In the genomic region with DNA sequence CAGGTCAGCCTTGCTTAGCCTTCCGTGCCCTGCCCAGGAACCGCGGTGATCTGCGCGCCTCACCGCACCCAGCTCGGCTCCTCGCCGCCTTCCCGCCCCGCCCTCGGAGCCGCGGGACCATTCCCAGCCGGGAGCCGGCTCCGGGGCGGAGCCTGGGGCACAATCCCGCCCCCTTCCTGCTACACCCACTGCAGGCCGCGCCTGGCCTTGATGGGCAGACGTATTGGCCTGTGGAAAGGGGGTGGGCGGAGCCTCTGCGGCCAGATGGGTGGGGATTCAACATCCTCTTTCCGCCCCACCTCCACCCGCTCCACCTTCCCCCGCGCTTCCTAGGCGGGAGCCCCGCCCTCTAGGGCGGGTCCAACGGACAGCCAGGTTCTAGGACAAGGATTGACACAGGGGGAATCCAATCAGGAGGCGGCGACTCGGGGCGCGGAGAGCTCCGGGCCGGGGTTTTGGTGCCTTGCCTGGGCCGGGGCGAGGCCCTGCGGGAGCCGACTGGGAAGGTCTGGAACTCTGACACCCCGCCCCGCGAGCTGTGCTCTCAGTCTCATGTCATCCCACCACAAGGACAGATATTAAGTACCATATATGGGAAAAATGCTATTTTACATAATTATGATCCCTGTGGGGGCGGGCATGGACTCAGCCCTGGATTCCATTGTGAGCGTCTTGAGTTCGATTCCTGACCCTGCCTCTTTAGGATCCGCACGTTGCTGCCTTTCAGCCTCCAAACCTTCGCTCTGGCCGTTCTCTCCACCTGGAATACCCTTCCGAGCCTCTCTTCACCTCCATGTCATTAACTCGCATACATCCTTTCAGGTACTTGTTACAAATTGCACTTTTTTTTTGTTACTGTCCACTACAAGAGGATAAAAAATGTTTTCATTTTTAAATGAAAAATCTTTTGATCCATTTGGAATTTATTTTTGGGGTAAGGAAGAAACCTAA, we compare ENCODE assay signal across 8 cellular contexts. TPM values are rescaled to one million over a fixed set of nuclear protein-coding genes. Genes with fewer than 3 reads are reported as not detected.
DNase-seq lines count a peak whose midpoint lies in the region; ATAC-seq, FAIRE-seq and TF ChIP-seq lines count a peak whose summit lies in the region.

A gene (minus strand): TSS at position 54 of the 951 bp plus-strand sequence. CDS start 38,731 bp downstream, outside the sequence.

- peak within 1 kb of the TSS; percentile 95 to 98 (median 96) for H3K27ac ChIP-seq in pancreas
- H3K27ac ChIP-seq in tibial artery = peak within 1 kb of the TSS; percentile 95 to 98

- H3K4me3 ChIP-seq in GM12865 (ENCODE audit: low read depth, low read length) (peak within 1 kb of the TSS; percentile 77), adipocyte (ENCODE audit: low read length) (peak within 1 kb of the TSS; percentile 92), pancreas (peak within 1 kb of the TSS; percentile 86 to 99 (median 95)), tibial artery (peak within 1 kb of the TSS; percentile 89 to 94)

- no peaks in the 10 kb centered on the region for H3K27me3 ChIP-seq in adipocyte (replicated peaks; ENCODE audit: control insufficient read depth, insufficient read depth, low read length)
- H3K27me3 ChIP-seq in pancreas = no peaks in the 10 kb centered on the region
- no peaks in the 10 kb centered on the region for H3K27me3 ChIP-seq in tibial artery

- ATAC-seq in HG02763 (IDR thresholded peaks at IDR 0.05; ENCODE audit: unreplicated experiment) (peak; percentile 73), Right ventricle myocardium superior (ENCODE audit: poor library complexity) (peak; percentile 93), pancreas (peak; percentile 75 to 88 (median 82))

- TF ChIP-seq CTCF in GM12865 (IDR thresholded peaks at IDR 0.05; ENCODE audit: insufficient read depth, low read depth, low read length, missing control alignments) = no peak
- TF ChIP-seq CTCF in pancreas (IDR thresholded peaks at IDR 0.05) = no peak
- no peak for TF ChIP-seq CTCF in tibial artery (IDR thresholded peaks at IDR 0.05)

- peak within 1 kb of the TSS; percentile 96 for H3K9ac ChIP-seq in adipocyte (ENCODE audit: low read length)

- peak; percentile 97 for FAIRE-seq in pancreas (lab: Jason Lieb, UNC)

- intact Hi-C loops in Right ventricle myocardium superior (cut with DNase I) (loop anchor here (5.0 kb wide), 3 partner anchors 64 to 79 kb away; no protein-coding TSS in a partner anchor), pancreas (cut with DNase I) (loop anchor here in 2 of 3 donors (10.0 kb wide), 1 partner anchor 53 kb away; no protein-coding TSS in a partner anchor), tibial artery (cut with DNase I; ENCODE audit: low total_unique reads) (loop anchor here (5.0 kb wide), 3 partner anchors 36 to 69 kb away; no protein-coding TSS in a partner anchor)

- H3K9me3 ChIP-seq in adipocyte (ENCODE audit: control insufficient read depth, low read length) (no peaks in the 10 kb centered on the region), pancreas (no peaks in the 10 kb centered on the region), tibial artery (no peaks in the 10 kb centered on the region)

- DNase-seq in GM12865 (ENCODE audit: low read depth) (peak; percentile 100), NCI-H1436 (lab: John Stamatoyannopoulos, UW) (peak; percentile 99), T follicular helper cell (ENCODE audit: low read depth) (peak; percentile 98), adipocyte (ENCODE audit: low read depth) (peak; percentile 100), Right ventricle myocardium superior (peak; percentile 100), pancreas (peak; percentile 98 to 100 (median 100)), tibial artery (peak; percentile 100)

- H3K36me3 ChIP-seq in adipocyte (ENCODE audit: control insufficient read depth, insufficient read depth, low read length, severe bottlenecking) (no peaks in the 10 kb centered on the region), pancreas (no peaks in the 10 kb centered on the region), tibial artery (peaks cover 0 to 16% (median 3%) of the 10 kb centered on the region in 3 donors)

- peaks cover 26% of the 10 kb centered on the region for H3K4me1 ChIP-seq in adipocyte (ENCODE audit: control insufficient read depth, insufficient read depth, low read length)
- peaks cover 9 to 25% (median 17%) of the 10 kb centered on the region in 3 donors for H3K4me1 ChIP-seq in pancreas
- peaks cover 0 to 29% (median 18%) of the 10 kb centered on the region in 4 donors for H3K4me1 ChIP-seq in tibial artery

- WGBS in pancreas, 2 donors = 3 to 4% methylated on average over 47 to 55 of the region's 55 CpGs

RNA-seq across cellular contexts. Expression of the gene that starts here (rescaled TPM):
- 138 TPM for total RNA-seq in Right ventricle myocardium superior
- 100 to 1,000 TPM; 259 to 554 (median 412) TPM for total RNA-seq in pancreas
- polyA plus RNA-seq in pancreas = 100 to 1,000 TPM in 1 of 2 donors, 10 to 100 TPM in 1; 80.9 to 152 TPM

Comparison
In these comparisons a context has a peak if more than half of its experiments do, and no peak if none do; other contexts are left out.
1. Peak in every context shown above with its lines: DNase-seq, ATAC-seq, H3K4me3 ChIP-seq and H3K27ac ChIP-seq.